ENCODE assay signal across 1 cellular context in the genomic region with DNA sequence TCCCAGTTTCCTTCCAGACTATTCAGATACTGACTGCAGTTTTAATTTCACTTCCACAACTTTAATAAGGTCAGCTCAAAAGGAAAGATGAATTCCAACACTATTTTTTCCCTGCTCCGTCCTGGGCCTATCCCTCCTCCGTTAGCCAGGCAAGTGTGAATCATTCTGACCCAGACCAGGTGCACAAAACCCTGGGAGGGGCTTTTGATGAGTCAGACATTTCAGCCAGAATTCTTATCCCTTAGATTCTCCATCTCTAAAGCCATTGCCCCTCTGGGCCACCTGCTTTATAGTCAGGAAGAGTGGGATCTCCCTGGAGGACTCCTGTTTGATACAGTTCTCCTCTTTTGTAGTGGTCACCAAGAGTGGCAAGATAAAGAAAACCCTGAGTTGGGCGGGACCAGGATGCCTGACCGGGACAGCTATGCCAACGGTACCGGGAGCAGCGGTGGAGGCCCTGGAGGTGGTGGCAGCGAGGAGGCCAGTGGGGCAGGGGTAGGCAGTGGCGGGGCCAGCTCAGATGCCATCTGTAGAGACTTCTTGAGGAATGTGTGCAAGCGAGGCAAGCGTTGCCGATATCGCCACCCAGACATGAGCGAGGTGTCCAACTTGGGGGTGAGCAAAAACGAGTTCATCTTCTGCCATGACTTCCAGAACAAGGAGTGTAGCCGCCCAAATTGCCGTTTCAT.
TF ChIP-seq lines count a peak whose summit lies in the region.

No MANE protein-coding gene starts in this region.

TF ChIP-seq in GM23338, 12 proteins besides CTCF, POLR2A, EP300 and RAD21:
- TF ChIP-seq ETS1 (IDR thresholded peaks at IDR 0.05) (no peak), EZH2 (IDR thresholded peaks at IDR 0.05; ENCODE audit: low read depth, unreplicated experiment) (no peak)
